ENCODE assay signal across 11 cellular contexts in genomic region chr1:211870156-211870555, GRCh38.
"Had no signal": no experiment of that assay in that cellular context is flagged by ENCODE, and none has a peak within 500 bp of the region (broad histone marks: within the 10 kb centered on the region; RNA-seq: fewer than 3 reads in every experiment).

No MANE protein-coding gene starts in this region.

- ATAC-seq: heart left ventricle, pancreas had no signal

- DNase-seq: activated CD4-positive, alpha-beta memory T cell treated with anti-CD3 and anti-CD28 coated beads, Interleukin-2, amount 10 ng/mL, durations not matched to agents 7 days and 5 days; activated gamma-delta T cell treated with Interleukin-2 at 50 U/mL for 16 hours; activated naive CD8-positive, alpha-beta T cell treated with anti-CD3 and anti-CD28 coated beads for 36 hours; activated T-cell treated with anti-CD3 and anti-CD28 coated beads, Interleukin-2, amount 50 U/mL, for 48 hours; foreskin melanocyte; heart left ventricle; left ventricle myocardium inferior; nephron progenitor cell; pancreas; stomach; T-helper 9 cell had no signal
